Comparison of ENCODE assay signal across 1 cellular context in genomic region chr11:9428706-9429105, GRCh38.
TF ChIP-seq lines count a peak whose summit lies in the region.

No MANE protein-coding gene starts in this region.

TF ChIP-seq in HepG2, 621 proteins besides CTCF, POLR2A, EP300 and RAD21:
- TF ChIP-seq ZKSCAN8 (CRISPR knock-in tag; IDR thresholded peaks at IDR 0.05; ENCODE audit: borderline replicate concordance) (no peak), KMT2B (CRISPR knock-in tag; IDR thresholded peaks at IDR 0.05) (no peak), ZNF879 (CRISPR knock-in tag; IDR thresholded peaks at IDR 0.05) (no peak)
- TF ChIP-seq, protein P1, sequence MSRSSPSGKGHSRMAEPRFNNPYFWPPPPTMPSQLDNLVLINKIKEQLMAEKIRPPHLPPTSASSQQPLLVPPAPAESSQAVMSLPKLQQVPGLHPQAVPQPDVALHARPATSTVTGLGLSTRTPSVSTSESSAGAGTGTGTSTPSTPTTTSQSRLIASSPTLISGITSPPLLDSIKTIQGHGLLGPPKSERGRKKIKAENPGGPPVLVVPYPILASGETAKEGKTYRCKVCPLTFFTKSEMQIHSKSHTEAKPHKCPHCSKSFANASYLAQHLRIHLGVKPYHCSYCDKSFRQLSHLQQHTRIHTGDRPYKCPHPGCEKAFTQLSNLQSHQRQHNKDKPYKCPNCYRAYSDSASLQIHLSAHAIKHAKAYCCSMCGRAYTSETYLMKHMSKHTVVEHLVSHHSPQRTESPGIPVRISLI (CRISPR knock-in tag; IDR thresholded peaks at IDR 0.05; ENCODE audit: borderline replicate concordance): no peak
